11 cellular contexts compared by ENCODE assay signal in the genomic region with DNA sequence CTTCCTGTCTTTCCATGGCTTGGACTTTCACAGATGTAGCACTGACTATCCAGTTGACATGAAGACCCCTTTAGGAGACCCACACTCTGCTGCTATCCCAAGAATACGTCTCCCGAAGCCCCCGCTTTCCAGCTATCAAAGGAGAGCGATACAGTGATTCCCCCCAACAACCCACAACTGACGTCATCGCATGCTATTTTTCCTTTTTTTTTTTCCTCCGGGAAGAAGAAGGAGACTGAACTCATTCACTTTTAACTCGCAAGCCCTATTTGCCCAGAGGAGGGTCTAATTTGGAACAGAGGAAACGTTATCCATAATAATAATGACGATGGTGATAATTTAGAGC. TPM values are rescaled to one million over a fixed set of nuclear protein-coding genes. Genes with fewer than 3 reads are reported as not detected.
DNase-seq lines count a peak whose midpoint lies in the region; ATAC-seq and TF ChIP-seq lines count a peak whose summit lies in the region.
"Had no signal": no experiment of that assay in that cellular context is flagged by ENCODE, and none has a peak within 500 bp of the region (broad histone marks: within the 10 kb centered on the region; RNA-seq: fewer than 3 reads in every experiment).

No MANE protein-coding gene starts in this region.

- BruUV-seq in Panc1 (replicated peaks; lab: Mats Ljungman, UMichigan), result no TSS peak

- POLR2A ChIA-PET in Panc1 (lab: Charles Lee), result no interaction called here

- H3K9me3 ChIP-seq in Panc1 (ENCODE audit: control insufficient read depth, insufficient read depth, low read depth, low read length), result no peaks in the 10 kb centered on the region
- H3K9me3 ChIP-seq in neuronal stem cell (replicated peaks in 1 of 2; ENCODE audit: control insufficient read depth in 2 of 2, insufficient read depth in 1 of 2, low read depth in 1 of 2, low read length in 2 of 2), result no peaks in the 10 kb centered on the region

- no peaks in the 10 kb centered on the region for H3K79me1 ChIP-seq in neuronal stem cell (ENCODE audit: low read depth, low read length)

- H3K9me3 Mint-ChIP-seq in effector memory CD8-positive, alpha-beta T cell, result no peaks in the 10 kb centered on the region
- H3K9me3 Mint-ChIP-seq: activated T-cell treated with anti-CD3 and anti-CD28 coated beads, Interleukin-2, amount 50 U/mL, for 4 hours had no signal

- in situ Hi-C loops in Panc1 (cut with HindIII; ENCODE audit: low pct_unique_long_range_greater_than_20kb, low sequenced_read_pairs), result no loop called here

- no peak overlapping the region for H3K4ac ChIP-seq in neuronal stem cell (ENCODE audit: low read length)

- H3K27ac ChIP-seq in Panc1 (ENCODE audit: low read length) (no peak overlapping the region), neuronal stem cell (replicated peaks; ENCODE audit: low read length) (no peak overlapping the region)

- H2AK5ac ChIP-seq in neuronal stem cell (ENCODE audit: low read depth, low read length), result no peak overlapping the region

- H2BK120ac ChIP-seq in neuronal stem cell (ENCODE audit: low read depth, low read length), result no peak overlapping the region

- no peak for ATAC-seq in Panc1
- ATAC-seq in effector memory CD8-positive, alpha-beta T cell (replicated peaks), result no peak
- no peak for ATAC-seq in HG02885 (IDR thresholded peaks at IDR 0.05; ENCODE audit: poor library complexity, unreplicated experiment)
- ATAC-seq in GM19463 (IDR thresholded peaks at IDR 0.05; ENCODE audit: unreplicated experiment), result no peak
- ATAC-seq: activated T-cell treated with anti-CD3 and anti-CD28 coated beads, Interleukin-2, amount 50 U/mL, for 4 hours had no signal

- H3K4me1 Mint-ChIP-seq in effector memory CD8-positive, alpha-beta T cell (ENCODE audit: low read depth in 2 of 2), result no peaks in the 10 kb centered on the region

- no peak overlapping the region for H2BK15ac ChIP-seq in neuronal stem cell (ENCODE audit: low read length)

- H3K4me1 ChIP-seq in Panc1 (ENCODE audit: control insufficient read depth, insufficient read depth, low read length) (peaks cover 3% of the 10 kb centered on the region; the same call in 1 of the 2 replicates), neuronal stem cell (ENCODE audit: control insufficient read depth in 2 of 2, insufficient read depth in 1 of 2, low read depth in 1 of 2, low read length in 2 of 2) (peaks cover 24 to 28% of the 10 kb centered on the region in 2 donors)

- H3K27ac Mint-ChIP-seq in effector memory CD8-positive, alpha-beta T cell, result no peak overlapping the region

- H3K4me3 ChIP-seq in AG09309 (ENCODE audit: control insufficient read depth, low read depth, low read length) (peak overlapping the region; percentile 67), Panc1 (ENCODE audit: low read depth in 2 of 2, low read length in 2 of 2) (peak overlapping the region; percentile 37 to 42; a peak in 1 of 4 replicates), neuronal stem cell (ENCODE audit: low read length in 2 of 2) (peak overlapping the region in 1 of 2 donors; percentile 67)

- no peaks in the 10 kb centered on the region for H3K36me3 ChIP-seq in Panc1 (ENCODE audit: control insufficient read depth, insufficient read depth, low read length)
- H3K36me3 ChIP-seq in neuronal stem cell (replicated peaks in 1 of 2; ENCODE audit: control insufficient read depth in 2 of 2, insufficient read depth in 2 of 2, low read length in 2 of 2), result peaks cover 0 to 18% of the 10 kb centered on the region in 2 donors

- peaks cover 2% of the 10 kb centered on the region; the same call in 1 of the 2 replicates for H3K27me3 ChIP-seq in Panc1 (ENCODE audit: control insufficient read depth, insufficient read depth, low read length)
- H3K27me3 ChIP-seq in neuronal stem cell (ENCODE audit: control insufficient read depth in 3 of 3, insufficient read depth in 3 of 3, low read depth in 1 of 3, low read length in 3 of 3), result peaks cover 0 to 44% (median 10%) of the 10 kb centered on the region in 3 experiments

- no peak overlapping the region for H2BK12ac ChIP-seq in neuronal stem cell (ENCODE audit: low read length)

- H3K23ac ChIP-seq in neuronal stem cell (ENCODE audit: low read depth, low read length, poor library complexity), result no peak overlapping the region

- no CpG with 5 or more reads among the region's 10 CpGs for WGBS in neuronal stem cell (ENCODE audit: extremely low coverage in 2 of 2, insufficient read length in 2 of 2, insufficient replicate concordance in 1 of 2), 2 donors

- H3K4me2 ChIP-seq in neuronal stem cell (ENCODE audit: insufficient read depth, low read length, poor library complexity, severe bottlenecking), result peak overlapping the region; percentile 97

- no peak overlapping the region for H4K8ac ChIP-seq in neuronal stem cell (ENCODE audit: low read depth, low read length)

- intact Hi-C loops in Panc1 (cut with micrococcal nuclease; ENCODE audit: unreplicated experiment), result loop anchor here (10.0 kb wide), 3 partner anchors 271 to 561 kb away; no protein-coding TSS in a partner anchor

- H3K9ac ChIP-seq in neuronal stem cell (ENCODE audit: low read depth, low read length, poor library complexity), result no peak overlapping the region

- H3K27me3 Mint-ChIP-seq in effector memory CD8-positive, alpha-beta T cell, result peaks cover 67 to 88% of the 10 kb centered on the region in 2 donors

- peak overlapping the region; percentile 94 for H2AFZ ChIP-seq in neuronal stem cell (ENCODE audit: low read length)

- H3K36me3 Mint-ChIP-seq in effector memory CD8-positive, alpha-beta T cell (ENCODE audit: insufficient read depth), result peaks cover 5% of the 10 kb centered on the region

- H3K14ac ChIP-seq in neuronal stem cell (ENCODE audit: low read length), result no peak overlapping the region

- TF ChIP-seq CTCF in AG09309 (IDR thresholded peaks at IDR 0.05; ENCODE audit: control insufficient read depth, insufficient read depth, low read depth, low read length, missing control alignments) (no peak), Panc1 (IDR thresholded peaks at IDR 0.05) (no peak)

- H2BK5ac ChIP-seq in neuronal stem cell (ENCODE audit: low read length), result no peak overlapping the region

- CTCF ChIA-PET in Panc1 (lab: Charles Lee), result no interaction called here

- DNase-seq in AG09309 (ENCODE audit: low read depth), result no peak
- no peak for DNase-seq in Panc1 (ENCODE audit: low read depth, low spot score)
- peak; percentile 85 for DNase-seq in fibroblast of peridontal ligament (ENCODE audit: extremely low read depth)
- no peak for DNase-seq in neuronal stem cell (ENCODE audit: low spot score)
- no peak for DNase-seq in effector memory CD8-positive, alpha-beta T cell
- no peak for DNase-seq in GM19238 (ENCODE audit: insufficient read length, low spot score)
- DNase-seq: activated T-cell treated with anti-CD3 and anti-CD28 coated beads, Interleukin-2, amount 50 U/mL, for 4 hours; DMS79 treated with DMSO at 0.1 percent for 48 hours; SIG-M5 had no signal

- no peak overlapping the region for H3K4me3 Mint-ChIP-seq in effector memory CD8-positive, alpha-beta T cell
- H3K4me3 Mint-ChIP-seq: activated T-cell treated with anti-CD3 and anti-CD28 coated beads, Interleukin-2, amount 50 U/mL, for 4 hours had no signal

- H4K91ac ChIP-seq in neuronal stem cell (ENCODE audit: low read depth, low read length, poor library complexity), result no peak overlapping the region

- H3K18ac ChIP-seq in neuronal stem cell (ENCODE audit: low read length), result no peak overlapping the region

RNA-seq across cellular contexts. Expression of a gene that starts 2.1 kb away (rescaled TPM):
- 1.2 TPM for total RNA-seq in Panc1 (2021; ENCODE audit: unreplicated experiment)
- polyA plus RNA-seq in Panc1 (2012; ENCODE audit: insufficient read length), result 0.47 TPM
- 0.35 TPM for polyA plus RNA-seq in neuronal stem cell (2013, experiment 1 of 2)
- polyA plus RNA-seq in neuronal stem cell (2013, experiment 2 of 2), result 0.37 TPM
